In genomic region chr1:220711086-220711809, GRCh38 we compare ENCODE assay signal across 1 cellular context.
TF ChIP-seq lines count a peak whose summit lies in the region.

No MANE protein-coding gene starts in this region.

TF ChIP-seq in HepG2, 621 proteins besides CTCF, POLR2A, EP300 and RAD21 (continued from another document):
- TF ChIP-seq ZBED4 (CRISPR knock-in tag; IDR thresholded peaks at IDR 0.05; ENCODE audit: borderline replicate concordance), result no peak
- TF ChIP-seq RXRA (CRISPR knock-in tag; IDR thresholded peaks at IDR 0.05), result peak; percentile 54; the same call in 1 of the 2 replicates
- peak; percentile 92 for TF ChIP-seq TFE3 (CRISPR knock-in tag; IDR thresholded peaks at IDR 0.05)
- peak; percentile 67 for TF ChIP-seq PAXIP1 (CRISPR knock-in tag; conservative IDR thresholded peaks at IDR 0.05)
- TF ChIP-seq PCBP1 (IDR thresholded peaks at IDR 0.05; ENCODE audit: borderline replicate concordance, low read depth, low read length), result no peak
- no peak for TF ChIP-seq ELF4 (CRISPR knock-in tag; IDR thresholded peaks at IDR 0.05; ENCODE audit: borderline replicate concordance)
- no peak for TF ChIP-seq POLR2AphosphoS2 (IDR thresholded peaks at IDR 0.05; ENCODE audit: low read depth, low read length)
- TF ChIP-seq MIER3 (CRISPR knock-in tag; IDR thresholded peaks at IDR 0.05; ENCODE audit: borderline replicate concordance), result 0 out of 2 replicates have a peak, but pooled peaks have one; percentile 29
- TF ChIP-seq ZNF513 (CRISPR knock-in tag; conservative IDR thresholded peaks at IDR 0.05), result no peak
- TF ChIP-seq ZNF30 (CRISPR knock-in tag; IDR thresholded peaks at IDR 0.05), result no peak
- no peak for TF ChIP-seq ZNF773 (CRISPR knock-in tag; IDR thresholded peaks at IDR 0.05; ENCODE audit: borderline replicate concordance)
- peak; percentile 25; the same call in 1 of the 2 replicates for TF ChIP-seq MIXL1 (CRISPR knock-in tag; IDR thresholded peaks at IDR 0.05)
- no peak for TF ChIP-seq DZIP1 (CRISPR knock-in tag; IDR thresholded peaks at IDR 0.05)
- 0 out of 2 replicates have a peak, but pooled peaks have one; percentile 27 for TF ChIP-seq ZNF574 (CRISPR knock-in tag; IDR thresholded peaks at IDR 0.05)
- peak; percentile 51; the same call in 1 of the 2 replicates for TF ChIP-seq SOX5 (CRISPR knock-in tag; IDR thresholded peaks at IDR 0.05; ENCODE audit: borderline replicate concordance)
- TF ChIP-seq CHD4 (IDR thresholded peaks at IDR 0.05; ENCODE audit: borderline replicate concordance, low read length), result no peak
- no peak for TF ChIP-seq PTBP1 (IDR thresholded peaks at IDR 0.05; ENCODE audit: low read depth, low read length, poor library complexity, severe bottlenecking)
- TF ChIP-seq HNF4A (CRISPR knock-in tag; IDR thresholded peaks at IDR 0.05), result peak; percentile 73
- no peak for TF ChIP-seq ZSCAN22 (CRISPR knock-in tag; IDR thresholded peaks at IDR 0.05)
- no peak for TF ChIP-seq ZBTB4 (CRISPR knock-in tag; IDR thresholded peaks at IDR 0.05; ENCODE audit: borderline replicate concordance)
- TF ChIP-seq ZNF670 (CRISPR knock-in tag; IDR thresholded peaks at IDR 0.05; ENCODE audit: borderline replicate concordance), result no peak
- TF ChIP-seq SOX13 (IDR thresholded peaks at IDR 0.05), result no peak
- peak in 1 of 2 experiments; percentile 69; a peak in 2 of 4 replicates for TF ChIP-seq SOX13 (CRISPR knock-in tag; conservative IDR thresholded peaks at IDR 0.05 in 1 of 2, IDR thresholded peaks at IDR 0.05 in 1 of 2)
- peak; percentile 40; the same call in 1 of the 2 replicates for TF ChIP-seq HOXA3 (CRISPR knock-in tag; IDR thresholded peaks at IDR 0.05)
- TF ChIP-seq TFAP4 (IDR thresholded peaks at IDR 0.05; ENCODE audit: borderline replicate concordance, low read depth), result peak; percentile 18; the same call in 1 of the 2 replicates
- TF ChIP-seq MEIS2 (CRISPR knock-in tag; IDR thresholded peaks at IDR 0.05), result no peak
- no peak for TF ChIP-seq NKX3-1 (CRISPR knock-in tag; IDR thresholded peaks at IDR 0.05)
- TF ChIP-seq SNAPC2 (CRISPR knock-in tag; IDR thresholded peaks at IDR 0.05), result no peak
